Comparison of ENCODE assay signal across 26 cellular contexts in genomic region chr13:28747851-28748250, GRCh38. TPM values are rescaled to one million over a fixed set of nuclear protein-coding genes. Genes with fewer than 3 reads are reported as not detected.
DNase-seq lines count a peak whose midpoint lies in the region; ATAC-seq and TF ChIP-seq lines count a peak whose summit lies in the region.
"Had no signal": no experiment of that assay in that cellular context is flagged by ENCODE, and none has a peak within 500 bp of the region (broad histone marks: within the 10 kb centered on the region; RNA-seq: fewer than 3 reads in every experiment).

No MANE protein-coding gene starts in this region.

- no peaks in the 10 kb centered on the region for H3K27me3 ChIP-seq in right atrium auricular region
- no peaks in the 10 kb centered on the region for H3K27me3 ChIP-seq in left ventricle myocardium inferior (ENCODE audit: low read depth)
- H3K27me3 ChIP-seq in OCI-LY3 (ENCODE audit: low read depth, low read length): no peaks in the 10 kb centered on the region
- no peaks in the 10 kb centered on the region for H3K27me3 ChIP-seq in right lobe of liver
- H3K27me3 ChIP-seq: BE2C, BLaER1 had no signal

- H3K9me3 ChIP-seq in right atrium auricular region (no peaks in the 10 kb centered on the region), left ventricle myocardium inferior (replicated peaks) (no peaks in the 10 kb centered on the region), OCI-LY3 (ENCODE audit: insufficient read depth, low read length) (peaks cover 4% of the 10 kb centered on the region; the same call in 1 of the 2 replicates), right lobe of liver (no peaks in the 10 kb centered on the region)
- H3K9me3 ChIP-seq: BE2C, BLaER1 had no signal

- no peaks in the 10 kb centered on the region for H3K79me2 ChIP-seq in OCI-LY3 (ENCODE audit: low read length)

- DNase-seq in right atrium auricular region (ENCODE audit: low spot score) (peak; percentile 26), left ventricle myocardium inferior (no peak), right lobe of liver (peak in 1 of 3 donors; percentile 74), renal cortical epithelial cell (ENCODE audit: low read depth) (peak; percentile 8), retina (no peak)
- no peak for DNase-seq in stimulated activated CD4-positive, alpha-beta T cell treated with anti-CD3 and anti-CD28 coated beads, Interleukin-4, amount 100 ng/mL, for 1 hour
- DNase-seq: BE2C; C1 segment of cervical spinal cord; CD4-positive, alpha-beta memory T cell; CD4-positive, CD25-positive, alpha-beta regulatory T cell; CD8-positive, alpha-beta memory T cell; COR-L47; DMS 273 treated with DMSO at 0.1 percent for 48 hours; DMS153; DMS53; DMS79; DND-41; EL; GDM1 had no signal

- 13% methylated on average over 1 of the region's 1 CpG for WGBS in right lobe of liver (ENCODE audit: insufficient coverage, low coverage, low lambda C conversion rate, missing lambda C conversion rate)

- peak overlapping the region; percentile 7; the same call in 1 of the 2 replicates for H3K4me2 ChIP-seq in OCI-LY3 (ENCODE audit: low read length)
- H3K4me2 ChIP-seq: A549, BLaER1 had no signal

- no peak for TF ChIP-seq CTCF in right atrium auricular region (IDR thresholded peaks at IDR 0.05)
- TF ChIP-seq CTCF in left ventricle myocardium inferior (IDR thresholded peaks at IDR 0.05; ENCODE audit: borderline replicate concordance): no peak
- no peak for TF ChIP-seq CTCF in OCI-LY3 (IDR thresholded peaks at IDR 0.05; ENCODE audit: low read depth, low read length)
- no peak for TF ChIP-seq CTCF in right lobe of liver (IDR thresholded peaks at IDR 0.05)

- no peaks in the 10 kb centered on the region for H3K36me3 ChIP-seq in right atrium auricular region
- no peaks in the 10 kb centered on the region for H3K36me3 ChIP-seq in left ventricle myocardium inferior
- H3K36me3 ChIP-seq in OCI-LY3 (replicated peaks; ENCODE audit: low read depth, low read length): peaks cover 3% of the 10 kb centered on the region
- no peaks in the 10 kb centered on the region for H3K36me3 ChIP-seq in right lobe of liver
- H3K36me3 ChIP-seq: BE2C, BLaER1 had no signal

- ATAC-seq in right lobe of liver (peak; percentile 70 to 93 (median 81)), HG02571 (IDR thresholded peaks at IDR 0.05; ENCODE audit: unreplicated experiment) (no peak)
- ATAC-seq: A549, GM12878 had no signal

- H3K27ac ChIP-seq in right atrium auricular region: no peak overlapping the region
- H3K27ac ChIP-seq in left ventricle myocardium inferior (replicated peaks): no peak overlapping the region
- peak overlapping the region; percentile 13; the same call in 1 of the 2 replicates for H3K27ac ChIP-seq in OCI-LY3 (ENCODE audit: low read length)
- peak overlapping the region in 2 of 3 donors; percentile 49 for H3K27ac ChIP-seq in right lobe of liver
- H3K27ac ChIP-seq: 22Rv1, BLaER1 had no signal

- no peak overlapping the region for H2AFZ ChIP-seq in OCI-LY3 (ENCODE audit: low read depth, low read length)

- H4K20me1 ChIP-seq in OCI-LY3 (ENCODE audit: insufficient read depth, low read length): no peaks in the 10 kb centered on the region
- H4K20me1 ChIP-seq: BLaER1 had no signal

- TF ChIP-seq POLR2A in right lobe of liver (IDR thresholded peaks at IDR 0.05): no peak

- H3K4me1 ChIP-seq in right atrium auricular region (peaks cover under 1 to 3% of the 10 kb centered on the region in 2 donors), left ventricle myocardium inferior (peaks cover 14% of the 10 kb centered on the region), OCI-LY3 (ENCODE audit: low read length) (peaks cover 27% of the 10 kb centered on the region), right lobe of liver (peaks cover 0 to 35% (median 10%) of the 10 kb centered on the region in 4 donors)
- H3K4me1 ChIP-seq: BE2C, BLaER1 had no signal

- H3K4me3 ChIP-seq in right atrium auricular region: no peak overlapping the region
- no peak overlapping the region for H3K4me3 ChIP-seq in left ventricle myocardium inferior
- no peak overlapping the region for H3K4me3 ChIP-seq in OCI-LY3 (ENCODE audit: low read length)
- no peak overlapping the region for H3K4me3 ChIP-seq in right lobe of liver
- H3K4me3 ChIP-seq: A549, BLaER1, GM12878 had no signal

- H3K9ac ChIP-seq in OCI-LY3 (ENCODE audit: low read length): no peak overlapping the region
- H3K9ac ChIP-seq: BLaER1 had no signal

- intact Hi-C loops in left ventricle myocardium inferior (cut with micrococcal nuclease) (no loop called here), right lobe of liver (cut with DNase I) (no loop called here)

RNA-seq across cellular contexts. Expression of gene SLC46A3, which starts 29.1 kb away (rescaled TPM):
- total RNA-seq in right atrium auricular region: 10 to 100 TPM; 13.5 to 24.1 TPM
- 16.7 TPM for total RNA-seq in left ventricle myocardium inferior
- total RNA-seq in right lobe of liver: 10 to 100 TPM; 33.9 to 60.9 (median 43.0) TPM
- total RNA-seq in renal cortical epithelial cell: 8.5 and 22.1 TPM in 2 replicates
- total RNA-seq: G401 had no signal

Comparison
In these comparisons a context has a peak if more than half of its experiments do, and no peak if none do; other contexts are left out.
1. DNase-seq: peak in right atrium auricular region (single experiment) and renal cortical epithelial cell (single experiment); none in left ventricle myocardium inferior (single experiment), retina (single experiment) and stimulated activated CD4-positive, alpha-beta T cell treated with anti-CD3 and anti-CD28 coated beads, Interleukin-4, amount 100 ng/mL, for 1 hour (single experiment).
2. H3K27ac ChIP-seq: peak in OCI-LY3 (single experiment) and right lobe of liver (2 of 3); none in right atrium auricular region (0 of 2) and left ventricle myocardium inferior (single experiment).